In genomic region chr12:24681570-24681969, GRCh38 we compare ENCODE assay signal across 25 cellular contexts.
"Had no signal": no experiment of that assay in that cellular context is flagged by ENCODE, and none has a peak within 500 bp of the region (broad histone marks: within the 10 kb centered on the region; RNA-seq: fewer than 3 reads in every experiment).

No MANE protein-coding gene starts in this region.

- H3K27me3 ChIP-seq: colonic mucosa, neutrophil, right lobe of liver, suprapubic skin, transverse colon, upper lobe of right lung, vagina had no signal

- H3K36me3 ChIP-seq: colonic mucosa, neutrophil, right lobe of liver, suprapubic skin, transverse colon, upper lobe of right lung, vagina had no signal

- H3K4me1 ChIP-seq: colonic mucosa, parathyroid adenoma, suprapubic skin, transverse colon, upper lobe of right lung, vagina had no signal

- H3K27ac ChIP-seq: colonic mucosa, neutrophil, parathyroid adenoma, right lobe of liver, suprapubic skin, transverse colon, upper lobe of right lung, vagina had no signal

- H3K4me3 Mint-ChIP-seq: dendritic cell treated with granulocyte-macrophage colony-stimulating factor and Interleukin-4, amounts not matched to agents 40 ng/mL and 50 ng/mL, for 4 days; effector memory CD8-positive, alpha-beta T cell; memory B cell; naive B cell; natural killer cell treated with Interleukin-12 subunit alpha and Interleukin-12 subunit beta and Interleukin-15 and Interleukin-18, amount 100 ng/mL, for 72 hours; stimulated activated naive CD8-positive, alpha-beta T cell treated with anti-CD3 and anti-CD28 coated beads, Interleukin-15, amount 100 ng/mL, for 72 hours had no signal

- H3K9me3 ChIP-seq: colonic mucosa, neutrophil, right lobe of liver, suprapubic skin, transverse colon, upper lobe of right lung, vagina had no signal

- H3K9me3 Mint-ChIP-seq: dendritic cell treated with granulocyte-macrophage colony-stimulating factor and Interleukin-4, amounts not matched to agents 40 ng/mL and 50 ng/mL, for 4 days; effector memory CD8-positive, alpha-beta T cell; memory B cell had no signal

- H3K36me3 Mint-ChIP-seq: memory B cell, naive B cell had no signal

- ATAC-seq: effector memory CD8-positive, alpha-beta T cell; left lobe of liver; natural killer cell treated with Interleukin-12 subunit alpha and Interleukin-12 subunit beta and Interleukin-15 and Interleukin-18, amount 100 ng/mL, for 72 hours; right lobe of liver; stimulated activated naive CD8-positive, alpha-beta T cell treated with anti-CD3 and anti-CD28 coated beads, Interleukin-15, amount 100 ng/mL, for 72 hours; upper lobe of right lung had no signal

- FAIRE-seq: frontal cortex, kidney, small intestine had no signal

- H3K4me3 ChIP-seq: colonic mucosa, lung, right lobe of liver, suprapubic skin, transverse colon, upper lobe of right lung, vagina had no signal

- DNase-seq: colonic mucosa; effector memory CD8-positive, alpha-beta T cell; head of caudate nucleus; kidney; naive B cell; right lobe of liver; small intestine; stimulated activated CD4-positive, alpha-beta T cell treated with anti-CD3 and anti-CD28 coated beads, Interleukin-1b, Interleukin-23, amount 100 ng/mL, for 48 hours; stimulated activated CD4-positive, alpha-beta T cell treated with anti-CD3 and anti-CD28 coated beads, Interleukin-4, amount 100 ng/mL, for 1 hour; stimulated activated CD8-positive, alpha-beta memory T cell treated with anti-CD3 and anti-CD28 coated beads, Interleukin-4, amount 100 ng/mL, for 48 hours; stimulated activated naive CD4-positive, alpha-beta T cell; stimulated activated naive CD8-positive, alpha-beta T cell treated with anti-CD3 and anti-CD28 coated beads, Interleukin-15, amount 100 ng/mL, for 72 hours; transverse colon; upper lobe of right lung had no signal

- H3K4me1 Mint-ChIP-seq: memory B cell; naive B cell; stimulated activated naive CD8-positive, alpha-beta T cell treated with anti-CD3 and anti-CD28 coated beads, Interleukin-15, amount 100 ng/mL, for 72 hours had no signal

- H2AFZ ChIP-seq: parathyroid adenoma had no signal

- H3K27ac Mint-ChIP-seq: dendritic cell treated with granulocyte-macrophage colony-stimulating factor and Interleukin-4, amounts not matched to agents 40 ng/mL and 50 ng/mL, for 4 days; effector memory CD8-positive, alpha-beta T cell; memory B cell; naive B cell; natural killer cell treated with Interleukin-12 subunit alpha and Interleukin-12 subunit beta and Interleukin-15 and Interleukin-18, amount 100 ng/mL, for 72 hours; progenitor cell of endocrine pancreas; stimulated activated naive CD8-positive, alpha-beta T cell treated with anti-CD3 and anti-CD28 coated beads, Interleukin-15, amount 100 ng/mL, for 72 hours had no signal

- H3K27me3 Mint-ChIP-seq: dendritic cell treated with granulocyte-macrophage colony-stimulating factor and Interleukin-4, amounts not matched to agents 40 ng/mL and 50 ng/mL, for 4 days; effector memory CD8-positive, alpha-beta T cell; memory B cell; naive B cell; progenitor cell of endocrine pancreas; stimulated activated naive CD8-positive, alpha-beta T cell treated with anti-CD3 and anti-CD28 coated beads, Interleukin-15, amount 100 ng/mL, for 72 hours had no signal
